Comparison of ENCODE assay signal across 13 cellular contexts in genomic region chr10:119233123-119233820, GRCh38. TPM values are rescaled to one million over a fixed set of nuclear protein-coding genes. Genes with fewer than 3 reads are reported as not detected.
DNase-seq lines count a peak whose midpoint lies in the region; ATAC-seq and TF ChIP-seq lines count a peak whose summit lies in the region.
"Had no signal": no experiment of that assay in that cellular context is flagged by ENCODE, and none has a peak within 500 bp of the region (broad histone marks: within the 10 kb centered on the region; RNA-seq: fewer than 3 reads in every experiment).

No MANE protein-coding gene starts in this region.

- H3K36me3 Mint-ChIP-seq in activated naive CD8-positive, alpha-beta T cell treated with anti-CD3 and anti-CD28 coated beads, Interleukin-2, amount 50 U/mL, for 24 hours (ENCODE audit: low read depth) = peaks cover 20% of the 10 kb centered on the region

- no peaks in the 10 kb centered on the region for H3K27me3 ChIP-seq in heart right ventricle
- no peaks in the 10 kb centered on the region for H3K27me3 ChIP-seq in muscle layer of duodenum (ENCODE audit: low read depth, low read length)
- H3K27me3 ChIP-seq in upper lobe of left lung = no peaks in the 10 kb centered on the region
- H3K27me3 ChIP-seq: BLaER1 treated with 17β-estradiol and CSF1 and Interleukin-3, amounts not matched to agents 10 nM and 100 nM; Peyer's patch had no signal

- H3K36me3 ChIP-seq in heart right ventricle = no peaks in the 10 kb centered on the region
- H3K36me3 ChIP-seq in muscle layer of duodenum (ENCODE audit: control insufficient read depth in 1 of 2, insufficient read depth in 2 of 2, low read length in 2 of 2) = no peaks in the 10 kb centered on the region
- no peaks in the 10 kb centered on the region for H3K36me3 ChIP-seq in upper lobe of left lung
- H3K36me3 ChIP-seq: BLaER1 treated with 17β-estradiol and CSF1 and Interleukin-3, amounts not matched to agents 10 nM and 100 nM; Peyer's patch had no signal

- H3K27ac ChIP-seq in heart right ventricle = peak overlapping the region; percentile 23 to 80 (median 47)
- H3K27ac ChIP-seq in muscle layer of duodenum (ENCODE audit: low read length) = peak overlapping the region; percentile 56
- peak overlapping the region; percentile 14 to 87 (median 38) for H3K27ac ChIP-seq in upper lobe of left lung
- H3K27ac ChIP-seq: BLaER1 treated with 17β-estradiol and CSF1 and Interleukin-3, amounts not matched to agents 10 nM and 100 nM had no signal

- no peak for TF ChIP-seq CTCF in heart right ventricle (IDR thresholded peaks at IDR 0.05)
- no peak for TF ChIP-seq CTCF in upper lobe of left lung (IDR thresholded peaks at IDR 0.05)

- peaks cover 65% of the 10 kb centered on the region for H3K4me1 Mint-ChIP-seq in activated naive CD8-positive, alpha-beta T cell treated with anti-CD3 and anti-CD28 coated beads, Interleukin-2, amount 50 U/mL, for 24 hours

- H3K4me3 Mint-ChIP-seq in activated naive CD8-positive, alpha-beta T cell treated with anti-CD3 and anti-CD28 coated beads, Interleukin-2, amount 50 U/mL, for 24 hours = peak overlapping the region; percentile 35
- H3K4me3 Mint-ChIP-seq: H9 had no signal

- H3K27ac Mint-ChIP-seq in activated naive CD8-positive, alpha-beta T cell treated with anti-CD3 and anti-CD28 coated beads, Interleukin-2, amount 50 U/mL, for 24 hours = no peak overlapping the region
- H3K27ac Mint-ChIP-seq: H9 had no signal

- no peak for TF ChIP-seq POLR2A in upper lobe of left lung (IDR thresholded peaks at IDR 0.05)

- H3K9me3 ChIP-seq in heart right ventricle (no peaks in the 10 kb centered on the region), muscle layer of duodenum (ENCODE audit: control insufficient read depth in 1 of 2, low read length in 2 of 2) (no peaks in the 10 kb centered on the region), upper lobe of left lung (no peaks in the 10 kb centered on the region)
- H3K9me3 ChIP-seq: Peyer's patch had no signal

- 60 to 72% methylated on average over 5 of the region's 5 CpGs for WGBS in heart right ventricle, 2 donors
- 63 to 73% methylated on average over 5 of the region's 5 CpGs for WGBS in upper lobe of left lung, 2 donors

- H3K9me3 Mint-ChIP-seq in activated naive CD8-positive, alpha-beta T cell treated with anti-CD3 and anti-CD28 coated beads, Interleukin-2, amount 50 U/mL, for 24 hours = peaks cover 20% of the 10 kb centered on the region

- no peaks in the 10 kb centered on the region for H3K27me3 Mint-ChIP-seq in activated naive CD8-positive, alpha-beta T cell treated with anti-CD3 and anti-CD28 coated beads, Interleukin-2, amount 50 U/mL, for 24 hours

- DNase-seq in heart right ventricle = no peak
- DNase-seq in cardiac septum (ENCODE audit: low spot score) = no peak
- DNase-seq in activated naive CD8-positive, alpha-beta T cell treated with anti-CD3 and anti-CD28 coated beads, Interleukin-2, amount 50 U/mL, for 24 hours = no peak
- DNase-seq in upper lobe of left lung = no peak
- DNase-seq in NCI-H69 (lab: John Stamatoyannopoulos, UW) = no peak
- DNase-seq in NCI-H1105 (lab: John Stamatoyannopoulos, UW) = no peak
- no peak for DNase-seq in OCI-M1 (lab: John Stamatoyannopoulos, UW)
- DNase-seq: H9, KBM-7, Peyer's patch, posterior cingulate gyrus had no signal

- no peak for TF ChIP-seq EP300 in upper lobe of left lung (IDR thresholded peaks at IDR 0.05)

- H3K4me1 ChIP-seq in heart right ventricle = peaks cover 6 to 71% (median 66%) of the 10 kb centered on the region in 9 donors
- H3K4me1 ChIP-seq in muscle layer of duodenum (ENCODE audit: control insufficient read depth in 1 of 2, insufficient read depth in 2 of 2, low read length in 2 of 2) = peaks cover 35 to 45% of the 10 kb centered on the region in 2 donors
- H3K4me1 ChIP-seq in upper lobe of left lung = peaks cover 46 to 60% (median 49%) of the 10 kb centered on the region in 4 donors

- H3K4me3 ChIP-seq in heart right ventricle (no peak overlapping the region), muscle layer of duodenum (ENCODE audit: low read depth in 1 of 2, low read length in 2 of 2) (no peak overlapping the region), upper lobe of left lung (no peak overlapping the region)
- H3K4me3 ChIP-seq: BLaER1 treated with 17β-estradiol and CSF1 and Interleukin-3, amounts not matched to agents 10 nM and 100 nM; Peyer's patch had no signal

- ATAC-seq in heart right ventricle (peak in 5 of 8 donors; percentile 3 to 47 (median 4)), upper lobe of left lung (ENCODE audit: low FRiP score in 2 of 2) (no peak)
- ATAC-seq in activated naive CD8-positive, alpha-beta T cell treated with anti-CD3 and anti-CD28 coated beads, Interleukin-2, amount 50 U/mL, for 24 hours = peak; percentile 73

- intact Hi-C loops in heart right ventricle (cut with DNase I) = no loop called here
- intact Hi-C loops in cardiac septum (cut with DNase I) = no loop called here

RNA-seq across cellular contexts. Expression of gene GRK5, which starts 25.9 kb away (rescaled TPM):
- total RNA-seq in heart right ventricle (10 to 100 TPM; 11.8 to 80.5 (median 32.5) TPM), cardiac septum (17.6 TPM), upper lobe of left lung (10 to 100 TPM; 38.6 to 80.9 (median 61.1) TPM)
- 10 to 100 TPM; 19.4 to 20.2 TPM for polyA plus RNA-seq in heart right ventricle

RNA-seq across cellular contexts. Expression of gene PRDX3, which starts 54.7 kb away (rescaled TPM):
- total RNA-seq in heart right ventricle = 100 to 1,000 TPM; 217 to 323 (median 286) TPM
- polyA plus RNA-seq in heart right ventricle = 100 to 1,000 TPM in 1 of 2 donors, 10 to 100 TPM in 1; 75.4 to 185 TPM
- 220 TPM for total RNA-seq in cardiac septum
- 100 to 1,000 TPM in 1 of 6 donors, 10 to 100 TPM in 5; 29.9 to 104 (median 85.1) TPM for total RNA-seq in upper lobe of left lung

Comparison
In these comparisons a context has a peak if more than half of its experiments do, and no peak if none do; other contexts are left out.
1. ATAC-seq: peak in heart right ventricle (5 of 8) and activated naive CD8-positive, alpha-beta T cell treated with anti-CD3 and anti-CD28 coated beads, Interleukin-2, amount 50 U/mL, for 24 hours (single experiment); none in upper lobe of left lung (0 of 2).
2. Peak in every context shown above with its lines, with median percentiles within 50 percentile points of each other: H3K27ac ChIP-seq.